8 cellular contexts compared by ENCODE assay signal in genomic region chr9:94014066-94014654, GRCh38. TPM values are rescaled to one million over a fixed set of nuclear protein-coding genes. Genes with fewer than 3 reads are reported as not detected.
DNase-seq lines count a peak whose midpoint lies in the region; ATAC-seq and TF ChIP-seq lines count a peak whose summit lies in the region.

No MANE protein-coding gene starts in this region.

- H3F3A ChIP-seq in neural cell (ENCODE audit: insufficient read depth, low read length, poor library complexity, severe bottlenecking) = no peaks in the 10 kb centered on the region

- no peak for TF ChIP-seq EP300 in neural cell (conservative IDR thresholded peaks at IDR 0.05; ENCODE audit: poor library complexity, severe bottlenecking)

- DNase-seq in heart left ventricle (no peak), Right ventricle myocardium inferior (ENCODE audit: missing footprints) (no peak), NCI-H460 (ENCODE audit: extremely low read depth, low read depth) (peak; percentile 43), dedifferentiated amniotic fluid mesenchymal stem cell (ENCODE audit: extremely low spot score) (peak; percentile 22)
- DNase-seq in stimulated activated naive CD8-positive, alpha-beta T cell treated with anti-CD3 and anti-CD28 coated beads, Interleukin-15, amount 100 ng/mL, for 72 hours = no peak
- DNase-seq in stimulated activated naive CD4-positive, alpha-beta T cell treated with Interleukin-2 at 50 U/mL for 16 hours (lab: John Stamatoyannopoulos, UW) = no peak

- no peak overlapping the region for H3K4me3 Mint-ChIP-seq in stimulated activated naive CD8-positive, alpha-beta T cell treated with anti-CD3 and anti-CD28 coated beads, Interleukin-15, amount 100 ng/mL, for 72 hours

- no peaks in the 10 kb centered on the region for H3K27me3 Mint-ChIP-seq in stimulated activated naive CD8-positive, alpha-beta T cell treated with anti-CD3 and anti-CD28 coated beads, Interleukin-15, amount 100 ng/mL, for 72 hours

- H3K36me3 ChIP-seq in heart left ventricle (no peaks in the 10 kb centered on the region), neural cell (ENCODE audit: insufficient read depth, low read length) (no peaks in the 10 kb centered on the region)

- H4K20me1 ChIP-seq in neural cell (ENCODE audit: insufficient read depth) = no peaks in the 10 kb centered on the region

- no peaks in the 10 kb centered on the region for H3K27me3 ChIP-seq in heart left ventricle
- no peaks in the 10 kb centered on the region for H3K27me3 ChIP-seq in neural cell (ENCODE audit: insufficient read depth, low read depth, low read length)

- H3K4me1 Mint-ChIP-seq in stimulated activated naive CD8-positive, alpha-beta T cell treated with anti-CD3 and anti-CD28 coated beads, Interleukin-15, amount 100 ng/mL, for 72 hours = peaks cover 14% of the 10 kb centered on the region

- no peak for TF ChIP-seq POLR2A in heart left ventricle (IDR thresholded peaks at IDR 0.05)

- no peak overlapping the region for H3K27ac Mint-ChIP-seq in stimulated activated naive CD8-positive, alpha-beta T cell treated with anti-CD3 and anti-CD28 coated beads, Interleukin-15, amount 100 ng/mL, for 72 hours

- 37 to 66% (median 49%) methylated on average over 1 of the region's 1 CpG for WGBS in heart left ventricle, 4 donors

- no peaks in the 10 kb centered on the region for H3K9me2 ChIP-seq in neural cell (ENCODE audit: insufficient read depth, low read length)

- H3K4me3 ChIP-seq in heart left ventricle (no peak overlapping the region), neural cell (ENCODE audit: low read length) (no peak overlapping the region)

- intact Hi-C loops in heart left ventricle (cut with DNase I) (loop anchor here in 9 of 10 donors (1.0 to 5.0 kb wide), 3 partner anchors 198 to 199 kb away; no protein-coding TSS in a partner anchor), Right ventricle myocardium inferior (cut with DNase I) (loop anchor here (2.0 kb wide), 1 partner anchor 199 kb away; no protein-coding TSS in a partner anchor)

- no peak overlapping the region for H3K4me2 ChIP-seq in neural cell (ENCODE audit: low read length)

- no peak overlapping the region for H3K27ac ChIP-seq in heart left ventricle
- H3K27ac ChIP-seq in neural cell (ENCODE audit: low read length) = no peak overlapping the region

- no peak overlapping the region for H2AFZ ChIP-seq in neural cell (ENCODE audit: low read depth, low read length)

- no peak overlapping the region for H3K9ac ChIP-seq in neural cell (ENCODE audit: low read length)

- H3K79me2 ChIP-seq in neural cell (replicated peaks; ENCODE audit: insufficient read depth, low read length) = no peaks in the 10 kb centered on the region

- H3K9me3 ChIP-seq in heart left ventricle = no peaks in the 10 kb centered on the region
- H3K9me3 ChIP-seq in neural cell (ENCODE audit: low read length) = no peaks in the 10 kb centered on the region

- ATAC-seq in heart left ventricle (no peak), Right ventricle myocardium inferior (no peak), GM21390 (IDR thresholded peaks at IDR 0.05; ENCODE audit: unreplicated experiment) (no peak)
- no peak for ATAC-seq in stimulated activated naive CD8-positive, alpha-beta T cell treated with anti-CD3 and anti-CD28 coated beads, Interleukin-15, amount 100 ng/mL, for 72 hours

- TF ChIP-seq RAD21 in neural cell (conservative IDR thresholded peaks at IDR 0.05) = peak; percentile 70

- peaks cover 0 to 11% (median 0%) of the 10 kb centered on the region in 12 donors for H3K4me1 ChIP-seq in heart left ventricle

- peak; percentile 35 to 67 (median 56) for TF ChIP-seq CTCF in heart left ventricle (IDR thresholded peaks at IDR 0.05)
- TF ChIP-seq CTCF in neural cell (IDR thresholded peaks at IDR 0.05; ENCODE audit: poor library complexity, severe bottlenecking) = peak; percentile 71

- H3K9me3 Mint-ChIP-seq in stimulated activated naive CD8-positive, alpha-beta T cell treated with anti-CD3 and anti-CD28 coated beads, Interleukin-15, amount 100 ng/mL, for 72 hours = no peaks in the 10 kb centered on the region

TF ChIP-seq in neural cell, 6 proteins besides CTCF, POLR2A, EP300 and RAD21:
- TF ChIP-seq SMC3 (conservative IDR thresholded peaks at IDR 0.05; ENCODE audit: poor library complexity) (peak; percentile 83), POLR2AphosphoS5 (IDR thresholded peaks at IDR 0.05) (no peak)

RNA-seq across cellular contexts. Expression of gene BARX1, which starts 59.0 kb away (rescaled TPM):
- total RNA-seq in heart left ventricle = not detected
- not detected for polyA plus RNA-seq in heart left ventricle
- not detected for total RNA-seq in Right ventricle myocardium inferior
- 0.37 and 1.2 TPM in 2 replicates for total RNA-seq in NCI-H460 (2014; rRNA removed; shearing (Covaris generic))
- polyA plus RNA-seq in NCI-H460 (2014; cell fraction: nucleus; rRNA removed) = 0.12 and 1.4 TPM in 2 replicates
- not detected in 2 replicates for polyA plus RNA-seq in neural cell
- polyA minus RNA-seq in neural cell = not detected in 2 replicates

Comparison
In these comparisons a context has a peak if more than half of its experiments do, and no peak if none do; other contexts are left out.
1. DNase-seq: peak in NCI-H460 (single experiment) and dedifferentiated amniotic fluid mesenchymal stem cell (single experiment); none in heart left ventricle (0 of 5), Right ventricle myocardium inferior (single experiment), stimulated activated naive CD8-positive, alpha-beta T cell treated with anti-CD3 and anti-CD28 coated beads, Interleukin-15, amount 100 ng/mL, for 72 hours (0 of 2) and stimulated activated naive CD4-positive, alpha-beta T cell treated with Interleukin-2 at 50 U/mL for 16 hours (single experiment).